17 cellular contexts compared by ENCODE assay signal in genomic region chr7:13016633-13017324, GRCh38.
DNase-seq lines count a peak whose midpoint lies in the region; ATAC-seq and TF ChIP-seq lines count a peak whose summit lies in the region.
"Had no signal": no experiment of that assay in that cellular context is flagged by ENCODE, and none has a peak within 500 bp of the region (broad histone marks: within the 10 kb centered on the region; RNA-seq: fewer than 3 reads in every experiment).

No MANE protein-coding gene starts in this region.

- H3K27ac ChIP-seq in colonic mucosa (peak overlapping the region; percentile 24), mesodermal cell (ENCODE audit: low read depth, low read length, severe bottlenecking) (peak overlapping the region; percentile 96)
- H3K27ac ChIP-seq: ascending aorta, upper lobe of left lung had no signal

- H3K36me3 ChIP-seq in colonic mucosa (no peaks in the 10 kb centered on the region), mesodermal cell (ENCODE audit: control insufficient read depth, insufficient read depth, low read length) (no peaks in the 10 kb centered on the region)
- H3K36me3 ChIP-seq: ascending aorta, upper lobe of left lung had no signal

- H3K9ac ChIP-seq in colonic mucosa (ENCODE audit: low read depth in 2 of 2, low read length in 2 of 2): no peak overlapping the region

- H3K4me3 ChIP-seq in colonic mucosa (no peak overlapping the region), mesodermal cell (ENCODE audit: extremely low read depth, insufficient read depth, low read length, poor library complexity, severe bottlenecking) (no peak overlapping the region), lower leg skin (ENCODE audit: low read depth, poor library complexity, severe bottlenecking) (no peak overlapping the region)
- H3K4me3 ChIP-seq: ascending aorta, GM12878, skin epidermis, upper lobe of left lung had no signal

- TF ChIP-seq CTCF in colonic mucosa (IDR thresholded peaks at IDR 0.05): no peak
- no peak for TF ChIP-seq CTCF in lower leg skin (IDR thresholded peaks at IDR 0.05)

- WGBS in mesodermal cell (ENCODE audit: insufficient coverage in 2 of 2), 2 experiments: 40 to 41% methylated on average over 1 to 4 of the region's 9 CpGs
- 67 to 74% methylated on average over 9 of the region's 9 CpGs for WGBS in lower leg skin, 2 donors

- intact Hi-C loops in colonic mucosa (cut with DNase I) (no loop called here), lower leg skin (cut with DNase I; ENCODE audit: low total_unique reads) (no loop called here)

- DNase-seq in A172 (ENCODE audit: low spot score): peak; percentile 14
- DNase-seq in M059J (ENCODE audit: low read depth): peak; percentile 11
- DNase-seq in colonic mucosa: no peak
- no peak for DNase-seq in SKM-1 treated with dmso at 0.1 percent for 144 hours (lab: John Stamatoyannopoulos, UW; ENCODE audit: unreplicated experiment)
- DNase-seq in lower leg skin (ENCODE audit: low spot score in 2 of 2): no peak
- no peak for DNase-seq in NCI-H526 (lab: John Stamatoyannopoulos, UW)
- DNase-seq: activated T-cell treated with anti-CD3 and anti-CD28 coated beads, Interleukin-2, amount 50 U/mL, for 24 hours; DMS153; erythroblast; NCI-H1436 treated with DMSO at 0.1 percent for 48 hours; NCI-H774 had no signal

- no peak for ATAC-seq in HG03196 (IDR thresholded peaks at IDR 0.05; ENCODE audit: unreplicated experiment)
- ATAC-seq: GM12878 had no signal

- no peaks in the 10 kb centered on the region for H3K9me3 ChIP-seq in colonic mucosa
- no peaks in the 10 kb centered on the region for H3K9me3 ChIP-seq in mesodermal cell (ENCODE audit: control insufficient read depth, low read length)
- H3K9me3 ChIP-seq: ascending aorta, upper lobe of left lung had no signal

- H3K27me3 ChIP-seq in colonic mucosa: no peaks in the 10 kb centered on the region
- H3K27me3 ChIP-seq: ascending aorta, upper lobe of left lung had no signal

- TF ChIP-seq POLR2A in lower leg skin (IDR thresholded peaks at IDR 0.05): no peak

- H3K4me1 ChIP-seq in colonic mucosa: no peaks in the 10 kb centered on the region
- peaks cover 32% of the 10 kb centered on the region for H3K4me1 ChIP-seq in mesodermal cell (ENCODE audit: control insufficient read depth, insufficient read depth, low read length, poor library complexity, severe bottlenecking)
- H3K4me1 ChIP-seq: ascending aorta, upper lobe of left lung had no signal

Comparison
In these comparisons a context has a peak if more than half of its experiments do, and no peak if none do; other contexts are left out.
1. DNase-seq: peak in A172 (single experiment) and M059J (single experiment); none in colonic mucosa (single experiment), SKM-1 treated with dmso at 0.1 percent for 144 hours (single experiment), lower leg skin (0 of 2) and NCI-H526 (0 of 2).